Comparison of ENCODE assay signal across 1 cellular context in genomic region chr1:202812176-202813026, GRCh38.
A peak's percentile ranks its signal among the peaks of the same experiment; 100 is the strongest.
TF ChIP-seq lines count a peak whose summit lies in the region.

No MANE protein-coding gene starts in this region.

TF ChIP-seq in HepG2, 621 proteins besides CTCF, POLR2A, EP300 and RAD21 (continued from another document):
- TF ChIP-seq PAXIP1 (CRISPR knock-in tag; conservative IDR thresholded peaks at IDR 0.05) (0 out of 2 replicates have a peak, but pooled peaks have one; percentile 7), LBX2 (CRISPR knock-in tag; IDR thresholded peaks at IDR 0.05; ENCODE audit: borderline replicate concordance) (no peak), SIX4 (CRISPR knock-in tag; IDR thresholded peaks at IDR 0.05) (no peak), ZNF766 (CRISPR knock-in tag; IDR thresholded peaks at IDR 0.05; ENCODE audit: borderline replicate concordance) (no peak), ZNF383 (CRISPR knock-in tag; IDR thresholded peaks at IDR 0.05; ENCODE audit: borderline replicate concordance) (no peak), TOPORS (CRISPR knock-in tag; IDR thresholded peaks at IDR 0.05) (no peak), ZNF12 (CRISPR knock-in tag; IDR thresholded peaks at IDR 0.05) (no peak), NR0B2 (CRISPR knock-in tag; IDR thresholded peaks at IDR 0.05) (no peak), HDAC2 (CRISPR knock-in tag; IDR thresholded peaks at IDR 0.05) (no peak), FOSL2 (CRISPR knock-in tag; IDR thresholded peaks at IDR 0.05) (peak; percentile 68), ZBTB14 (CRISPR knock-in tag; IDR thresholded peaks at IDR 0.05) (no peak), ARNTL (CRISPR knock-in tag; IDR thresholded peaks at IDR 0.05) (0 out of 2 replicates have a peak, but pooled peaks have one; percentile 31), THAP11 (CRISPR knock-in tag; IDR thresholded peaks at IDR 0.05) (no peak), ZNF619 (CRISPR knock-in tag; IDR thresholded peaks at IDR 0.05) (no peak), SP4 (CRISPR knock-in tag; IDR thresholded peaks at IDR 0.05) (0 out of 2 replicates have a peak, but pooled peaks have one; percentile 17), FOXA1 (IDR thresholded peaks at IDR 0.05) (no peak), FOXA1 (CRISPR knock-in tag; IDR thresholded peaks at IDR 0.05) (no peak), ZNF556 (CRISPR knock-in tag; IDR thresholded peaks at IDR 0.05; ENCODE audit: borderline replicate concordance) (0 out of 2 replicates have a peak, but pooled peaks have one; percentile 68), TBX3 (IDR thresholded peaks at IDR 0.05; ENCODE audit: borderline replicate concordance) (no peak), ATF2 (CRISPR knock-in tag; IDR thresholded peaks at IDR 0.05) (no peak), MAFK (conservative IDR thresholded peaks at IDR 0.05 in 1 of 2, IDR thresholded peaks at IDR 0.05 in 1 of 2; ENCODE audit: low read length in 2 of 2) (peak in 1 of 2 experiments; percentile 55; a peak in 2 of 4 replicates), HBP1 (CRISPR knock-in tag; IDR thresholded peaks at IDR 0.05; ENCODE audit: low read depth) (no peak), PLSCR1 (CRISPR knock-in tag; IDR thresholded peaks at IDR 0.05; ENCODE audit: borderline replicate concordance) (no peak), ZNF124 (CRISPR knock-in tag; IDR thresholded peaks at IDR 0.05) (no peak), ZBTB33 (CRISPR knock-in tag; IDR thresholded peaks at IDR 0.05) (no peak)
